16 cellular contexts compared by ENCODE assay signal in genomic region chr3:43866529-43867353, GRCh38.
DNase-seq lines count a peak whose midpoint lies in the region; ATAC-seq and TF ChIP-seq lines count a peak whose summit lies in the region.
"Had no signal": no experiment of that assay in that cellular context is flagged by ENCODE, and none has a peak within 500 bp of the region (broad histone marks: within the 10 kb centered on the region; RNA-seq: fewer than 3 reads in every experiment).

No MANE protein-coding gene starts in this region.

- TF ChIP-seq CTCF in RWPE2 (IDR thresholded peaks at IDR 0.05; ENCODE audit: poor library complexity, severe bottlenecking) (no peak), esophagus muscularis mucosa (IDR thresholded peaks at IDR 0.05) (no peak), sigmoid colon (IDR thresholded peaks at IDR 0.05) (no peak)

- no peaks in the 10 kb centered on the region for H3K36me3 ChIP-seq in RWPE2 (ENCODE audit: low read depth)
- H3K36me3 ChIP-seq in esophagus muscularis mucosa = no peaks in the 10 kb centered on the region
- H3K36me3 ChIP-seq in sigmoid colon = no peaks in the 10 kb centered on the region
- H3K36me3 ChIP-seq: ovary had no signal

- H3K9me3 ChIP-seq in RWPE2 (ENCODE audit: severe bottlenecking) (no peaks in the 10 kb centered on the region), esophagus muscularis mucosa (no peaks in the 10 kb centered on the region), sigmoid colon (no peaks in the 10 kb centered on the region)
- H3K9me3 ChIP-seq: ovary had no signal

- H3K27me3 ChIP-seq in RWPE2 (ENCODE audit: insufficient read depth, poor library complexity, severe bottlenecking) (no peaks in the 10 kb centered on the region), esophagus muscularis mucosa (peaks cover 0 to 20% (median 0%) of the 10 kb centered on the region in 4 donors), sigmoid colon (no peaks in the 10 kb centered on the region)
- H3K27me3 ChIP-seq: ovary had no signal

- TF ChIP-seq POLR2A in esophagus muscularis mucosa (IDR thresholded peaks at IDR 0.05; ENCODE audit: low read depth) = no peak
- no peak for TF ChIP-seq POLR2A in sigmoid colon (IDR thresholded peaks at IDR 0.05)

- TF ChIP-seq EP300 in esophagus muscularis mucosa (IDR thresholded peaks at IDR 0.05) (no peak), sigmoid colon (IDR thresholded peaks at IDR 0.05) (no peak)

- ATAC-seq in RWPE2 (ENCODE audit: low read depth) (peak; percentile 86), HG03097 (IDR thresholded peaks at IDR 0.05; ENCODE audit: low FRiP score, unreplicated experiment) (no peak)
- ATAC-seq: stimulated activated memory B cell treated with anti-CD40 and anti-IgM and Interleukin-4, amounts not matched to agents 10 μg/mL and 1 μg/mL and 100 μg/mL, for 72 hours had no signal

- 96% methylated on average over 3 of the region's 3 CpGs for WGBS in esophagus muscularis mucosa
- 77 to 78% methylated on average over 3 of the region's 3 CpGs for WGBS in sigmoid colon, 2 donors

- H3K4me3 ChIP-seq in RWPE2 (ENCODE audit: severe bottlenecking) (no peak overlapping the region), esophagus muscularis mucosa (no peak overlapping the region), sigmoid colon (no peak overlapping the region)
- H3K4me3 ChIP-seq: ovary had no signal

- H3K4me1 ChIP-seq in RWPE2 (ENCODE audit: insufficient read depth, poor library complexity, severe bottlenecking) (peaks cover 53% of the 10 kb centered on the region), esophagus muscularis mucosa (peaks cover 0 to 11% (median 8%) of the 10 kb centered on the region in 4 donors), sigmoid colon (no peaks in the 10 kb centered on the region)

- H3K27ac ChIP-seq in RWPE2 (ENCODE audit: poor library complexity, severe bottlenecking) (peak overlapping the region; percentile 98), esophagus muscularis mucosa (replicated peaks in 1 of 4) (no peak overlapping the region), sigmoid colon (no peak overlapping the region)
- H3K27ac ChIP-seq: HL-60, ovary had no signal

- peak; percentile 96 for DNase-seq in EL
- DNase-seq in RWPE2 (ENCODE audit: low spot score) = no peak
- DNase-seq in esophagus muscularis mucosa (ENCODE audit: extremely low spot score) = peak; percentile 70
- peak; percentile 98 for DNase-seq in renal cortical epithelial cell (ENCODE audit: low read depth)
- DNase-seq in NCI-H2196 treated with DMSO at 0.1 percent for 48 hours (lab: John Stamatoyannopoulos, UW; ENCODE audit: unreplicated experiment) = no peak
- no peak for DNase-seq in posterior vena cava (ENCODE audit: low spot score)
- no peak for DNase-seq in sigmoid colon
- DNase-seq: activated CD4-positive, CD25-positive, alpha-beta regulatory T cell treated with anti-CD3 and anti-CD28 coated beads, Interleukin-2, amount 50 U/mL, for 72 hours; activated T-cell treated with anti-CD3 and anti-CD28 coated beads, Interleukin-2, amount 50 U/mL, for 48 hours; NCI-H526; SHP77 treated with DMSO at 0.1 percent for 48 hours; stimulated activated CD4-positive, alpha-beta T cell treated with anti-CD3 and anti-CD28 coated beads, Interleukin-1b, Interleukin-23, amount 100 ng/mL, for 48 hours had no signal

- intact Hi-C loops in esophagus muscularis mucosa (cut with DNase I) (no loop called here), posterior vena cava (cut with DNase I) (no loop called here), sigmoid colon (cut with DNase I) (no loop called here)

Comparison
In these comparisons a context has a peak if more than half of its experiments do, and no peak if none do; other contexts are left out.
1. DNase-seq: peak in EL (single experiment), esophagus muscularis mucosa (single experiment) and renal cortical epithelial cell (single experiment); none in RWPE2 (single experiment), NCI-H2196 treated with DMSO at 0.1 percent for 48 hours (single experiment), posterior vena cava (single experiment) and sigmoid colon (single experiment).